ENCODE assay signal across 8 cellular contexts in genomic region chrX:154412468-154412867, GRCh38. TPM values are rescaled to one million over a fixed set of nuclear protein-coding genes. Genes with fewer than 3 reads are reported as not detected.
DNase-seq lines count a peak whose midpoint lies in the region; ATAC-seq, FAIRE-seq and TF ChIP-seq lines count a peak whose summit lies in the region.

No MANE protein-coding gene starts in this region.

- H4K20me1 ChIP-seq in keratinocyte (ENCODE audit: control insufficient read depth, extremely low read depth, insufficient read depth, low read length): no peaks in the 10 kb centered on the region

- no peaks in the 10 kb centered on the region for H3K9me3 ChIP-seq in keratinocyte (ENCODE audit: control insufficient read depth, low read depth, low read length)
- no peaks in the 10 kb centered on the region for H3K9me3 ChIP-seq in suprapubic skin

- peaks cover 17% of the 10 kb centered on the region for H3K4me1 ChIP-seq in keratinocyte (ENCODE audit: control insufficient read depth, extremely low read depth, insufficient read depth, low read length)
- H3K4me1 ChIP-seq in suprapubic skin: peaks cover 12% of the 10 kb centered on the region

- H3K27ac Mint-ChIP-seq in activated naive CD8-positive, alpha-beta T cell treated with anti-CD3 and anti-CD28 coated beads for 36 hours: peak overlapping the region; percentile 70

- H3K4me2 ChIP-seq in keratinocyte (ENCODE audit: control insufficient read depth, extremely low read depth, insufficient read depth, low read depth, low read length): peak overlapping the region; percentile 72

- WGBS in suprapubic skin: 17% methylated on average over 1 of the region's 4 CpGs

- H3K36me3 ChIP-seq in keratinocyte (ENCODE audit: control insufficient read depth in 2 of 2, extremely low read depth in 1 of 2, insufficient read depth in 2 of 2, low read length in 2 of 2) (no peaks in the 10 kb centered on the region), suprapubic skin (no peaks in the 10 kb centered on the region)

- H3K27me3 Mint-ChIP-seq in activated naive CD8-positive, alpha-beta T cell treated with anti-CD3 and anti-CD28 coated beads for 36 hours: no peaks in the 10 kb centered on the region

- H3K36me3 Mint-ChIP-seq in activated naive CD8-positive, alpha-beta T cell treated with anti-CD3 and anti-CD28 coated beads for 36 hours: peaks cover 5% of the 10 kb centered on the region

- ATAC-seq in GM21825 (IDR thresholded peaks at IDR 0.05; ENCODE audit: unreplicated experiment) (no peak), GM21381 (IDR thresholded peaks at IDR 0.05; ENCODE audit: unreplicated experiment) (no peak)

- no peaks in the 10 kb centered on the region for H3K79me2 ChIP-seq in keratinocyte (ENCODE audit: control insufficient read depth, insufficient read depth, low read length)

- FAIRE-seq in keratinocyte (lab: Jason Lieb, UNC): no peak

- TF ChIP-seq CTCF in keratinocyte (optimal IDR thresholded peaks at IDR 0.05 in 1 of 3, IDR thresholded peaks at IDR 0.05 in 1 of 3, conservative IDR thresholded peaks at IDR 0.05 in 1 of 3; ENCODE audit: extremely low read depth in 1 of 3, insufficient read depth in 2 of 3, low read length in 3 of 3) (no peak), suprapubic skin (IDR thresholded peaks at IDR 0.05) (no peak)

- H3K4me1 Mint-ChIP-seq in activated naive CD8-positive, alpha-beta T cell treated with anti-CD3 and anti-CD28 coated beads for 36 hours: peaks cover 6% of the 10 kb centered on the region

- no peak overlapping the region for H2AFZ ChIP-seq in keratinocyte (ENCODE audit: control insufficient read depth, low read length)

- TF ChIP-seq EP300 in suprapubic skin (IDR thresholded peaks at IDR 0.05): no peak

- H3K9ac ChIP-seq in keratinocyte (ENCODE audit: control insufficient read depth, extremely low read depth, insufficient read depth, low read length): peak overlapping the region; percentile 70

- H3K9me3 Mint-ChIP-seq in activated naive CD8-positive, alpha-beta T cell treated with anti-CD3 and anti-CD28 coated beads for 36 hours: no peaks in the 10 kb centered on the region

- dilution Hi-C loops in keratinocyte (cut with MboI; ENCODE audit: extremely low pct_ligation_motif_present, low sequenced_read_pairs): no loop called here

- DNase-seq in stimulated activated CD4-positive, alpha-beta T cell treated with anti-CD3 and anti-CD28 coated beads, Interleukin-12 subunit alpha, Interleukin-12 subunit beta, amount 100 ng/mL, for 4 hours: peak; percentile 5
- no peak for DNase-seq in stimulated activated CD4-positive, alpha-beta T cell treated with anti-CD3 and anti-CD28 coated beads, Interleukin-4, amount 100 ng/mL, for 4 hours
- no peak for DNase-seq in activated naive CD8-positive, alpha-beta T cell treated with anti-CD3 and anti-CD28 coated beads for 36 hours
- DNase-seq in keratinocyte (ENCODE audit: low read depth, low spot score) (no peak), suprapubic skin (ENCODE audit: low spot score in 2 of 2) (peak in 1 of 2 donors; percentile 72), midbrain (lab: John Stamatoyannopoulos, UW) (no peak)

- no peaks in the 10 kb centered on the region for H3K27me3 ChIP-seq in keratinocyte (ENCODE audit: control insufficient read depth, extremely low read depth, insufficient read depth, low read length)
- H3K27me3 ChIP-seq in suprapubic skin: no peaks in the 10 kb centered on the region

- no peaks in the 10 kb centered on the region for H3K9me1 ChIP-seq in keratinocyte (ENCODE audit: control insufficient read depth, extremely low read depth, insufficient read depth, low read length)

- H3K4me3 ChIP-seq in keratinocyte (ENCODE audit: control insufficient read depth in 2 of 3, extremely low read depth in 1 of 3, insufficient read depth in 2 of 3, low read depth in 1 of 3, low read length in 3 of 3) (peak overlapping the region; percentile 60 to 67 (median 66)), suprapubic skin (peak overlapping the region; percentile 81)

- H3K4me3 Mint-ChIP-seq in activated naive CD8-positive, alpha-beta T cell treated with anti-CD3 and anti-CD28 coated beads for 36 hours: peak overlapping the region; percentile 80

- H3K27ac ChIP-seq in keratinocyte (ENCODE audit: control insufficient read depth, insufficient read depth, low read length) (peak overlapping the region; percentile 39), suprapubic skin (peak overlapping the region; percentile 94)

- no peak for TF ChIP-seq POLR2A in suprapubic skin (IDR thresholded peaks at IDR 0.05)

RNA-seq across cellular contexts. Expression of gene TAFAZZIN, which starts 1.1 kb away (rescaled TPM):
- 10 to 100 TPM; 35.1 to 35.8 TPM for total RNA-seq in activated naive CD8-positive, alpha-beta T cell treated with anti-CD3 and anti-CD28 coated beads for 36 hours
- 16.3 to 20.6 TPM (median 19.9 TPM) in 3 replicates for polyA plus RNA-seq in keratinocyte
- 15.0 TPM for polyA plus RNA-seq in keratinocyte (2011; ENCODE audit: low read depth)
- 8.1 and 12.4 TPM in 2 replicates for polyA plus RNA-seq in keratinocyte (2011; cell fraction: cytosol; rRNA removed)
- 75.8 and 107 TPM in 2 replicates for polyA plus RNA-seq in keratinocyte (2011; cell fraction: nucleus; rRNA removed)
- polyA plus RNA-seq in keratinocyte (2012; ENCODE audit: low replicate concordance): 17.7 and 25.9 TPM in 2 replicates
- polyA minus RNA-seq in keratinocyte: 13.2 to 20.5 TPM (median 19.7 TPM) in 3 replicates
- 15.3 TPM for polyA minus RNA-seq in keratinocyte (2011; cell fraction: cytosol; rRNA and poly(A)+ RNA removed)
- 21.4 and 26.4 TPM in 2 replicates for polyA minus RNA-seq in keratinocyte (2011; cell fraction: nucleus; rRNA and poly(A)+ RNA removed)
- total RNA-seq in suprapubic skin: 100 to 1,000 TPM in 1 of 4 donors, 10 to 100 TPM in 3; 37.7 to 122 (median 47.8) TPM

RNA-seq across cellular contexts. Expression of gene DNASE1L1, which starts 3.4 kb away (rescaled TPM):
- 10 to 100 TPM; 12.4 to 12.7 TPM for total RNA-seq in activated naive CD8-positive, alpha-beta T cell treated with anti-CD3 and anti-CD28 coated beads for 36 hours
- 16.7 to 37.6 TPM (median 17.1 TPM) in 3 replicates for polyA plus RNA-seq in keratinocyte
- 3.3 TPM for polyA plus RNA-seq in keratinocyte (2011; ENCODE audit: low read depth)
- 17.5 and 29.0 TPM in 2 replicates for polyA plus RNA-seq in keratinocyte (2011; cell fraction: cytosol; rRNA removed)
- polyA plus RNA-seq in keratinocyte (2011; cell fraction: nucleus; rRNA removed): 26.2 and 31.3 TPM in 2 replicates
- polyA plus RNA-seq in keratinocyte (2012; ENCODE audit: low replicate concordance): 16.0 and 24.6 TPM in 2 replicates
- polyA minus RNA-seq in keratinocyte: 19.7 to 50.7 TPM (median 32.4 TPM) in 3 replicates
- 21.1 TPM for polyA minus RNA-seq in keratinocyte (2011; cell fraction: cytosol; rRNA and poly(A)+ RNA removed)
- 15.4 and 18.8 TPM in 2 replicates for polyA minus RNA-seq in keratinocyte (2011; cell fraction: nucleus; rRNA and poly(A)+ RNA removed)
- 10 to 100 TPM; 14.6 to 30.7 (median 21.2) TPM for total RNA-seq in suprapubic skin

RNA-seq across cellular contexts. Expression of gene RPL10, which starts 14.3 kb away (rescaled TPM):
- total RNA-seq in activated naive CD8-positive, alpha-beta T cell treated with anti-CD3 and anti-CD28 coated beads for 36 hours: 1,000 to 10,000 TPM; 2,967 to 3,168 TPM
- 2,926 to 3,552 TPM (median 3,414 TPM) in 3 replicates for polyA plus RNA-seq in keratinocyte
- 352 TPM for polyA plus RNA-seq in keratinocyte (2011; ENCODE audit: low read depth)
- polyA plus RNA-seq in keratinocyte (2011; cell fraction: cytosol; rRNA removed): 2,144 and 3,499 TPM in 2 replicates
- 867 and 1,022 TPM in 2 replicates for polyA plus RNA-seq in keratinocyte (2011; cell fraction: nucleus; rRNA removed)
- 3,096 and 4,173 TPM in 2 replicates for polyA plus RNA-seq in keratinocyte (2012; ENCODE audit: low replicate concordance)
- 1,111 to 1,756 TPM (median 1,179 TPM) in 3 replicates for polyA minus RNA-seq in keratinocyte
- 1,700 TPM for polyA minus RNA-seq in keratinocyte (2011; cell fraction: cytosol; rRNA and poly(A)+ RNA removed)
- polyA minus RNA-seq in keratinocyte (2011; cell fraction: nucleus; rRNA and poly(A)+ RNA removed): 302 and 306 TPM in 2 replicates
- 1,000 to 10,000 TPM; 3,684 to 7,390 (median 6,600) TPM for total RNA-seq in suprapubic skin

RNA-seq across cellular contexts. Expression of gene ATP6AP1, which starts 16.0 kb away (rescaled TPM):
- total RNA-seq in activated naive CD8-positive, alpha-beta T cell treated with anti-CD3 and anti-CD28 coated beads for 36 hours: 10 to 100 TPM; 25.1 to 25.3 TPM
- polyA plus RNA-seq in keratinocyte: 42.4 to 85.5 TPM (median 74.1 TPM) in 3 replicates
- polyA plus RNA-seq in keratinocyte (2011; ENCODE audit: low read depth): 57.1 TPM
- 36.9 and 42.1 TPM in 2 replicates for polyA plus RNA-seq in keratinocyte (2011; cell fraction: cytosol; rRNA removed)
- polyA plus RNA-seq in keratinocyte (2011; cell fraction: nucleus; rRNA removed): 129 and 139 TPM in 2 replicates
- polyA plus RNA-seq in keratinocyte (2012; ENCODE audit: low replicate concordance): 64.5 and 102 TPM in 2 replicates
- 59.4 to 119 TPM (median 99.8 TPM) in 3 replicates for polyA minus RNA-seq in keratinocyte
- polyA minus RNA-seq in keratinocyte (2011; cell fraction: cytosol; rRNA and poly(A)+ RNA removed): 113 TPM
- 121 and 143 TPM in 2 replicates for polyA minus RNA-seq in keratinocyte (2011; cell fraction: nucleus; rRNA and poly(A)+ RNA removed)
- total RNA-seq in suprapubic skin: 10 to 100 TPM; 47.0 to 64.4 (median 60.0) TPM

RNA-seq across cellular contexts. Expression of gene GDI1, which starts 24.5 kb away (rescaled TPM):
- 10 to 100 TPM; 66.3 to 68.4 TPM for total RNA-seq in activated naive CD8-positive, alpha-beta T cell treated with anti-CD3 and anti-CD28 coated beads for 36 hours
- polyA plus RNA-seq in keratinocyte: 61.8 to 96.4 TPM (median 75.3 TPM) in 3 replicates
- polyA plus RNA-seq in keratinocyte (2011; ENCODE audit: low read depth): 121 TPM
- polyA plus RNA-seq in keratinocyte (2011; cell fraction: cytosol; rRNA removed): 63.8 and 89.3 TPM in 2 replicates
- 208 and 226 TPM in 2 replicates for polyA plus RNA-seq in keratinocyte (2011; cell fraction: nucleus; rRNA removed)
- polyA plus RNA-seq in keratinocyte (2012; ENCODE audit: low replicate concordance): 69.4 and 104 TPM in 2 replicates
- polyA minus RNA-seq in keratinocyte: 58.3 to 118 TPM (median 73.8 TPM) in 3 replicates
- polyA minus RNA-seq in keratinocyte (2011; cell fraction: cytosol; rRNA and poly(A)+ RNA removed): 62.0 TPM
- polyA minus RNA-seq in keratinocyte (2011; cell fraction: nucleus; rRNA and poly(A)+ RNA removed): 40.1 and 44.4 TPM in 2 replicates
- 100 to 1,000 TPM in 1 of 4 donors, 10 to 100 TPM in 3; 64.9 to 115 (median 73.6) TPM for total RNA-seq in suprapubic skin
